14 cellular contexts compared by ENCODE assay signal in genomic region chr2:239306274-239307220, GRCh38.
DNase-seq lines count a peak whose midpoint lies in the region; ATAC-seq and TF ChIP-seq lines count a peak whose summit lies in the region.
"Had no signal": no experiment of that assay in that cellular context is flagged by ENCODE, and none has a peak within 500 bp of the region (broad histone marks: within the 10 kb centered on the region; RNA-seq: fewer than 3 reads in every experiment).

No MANE protein-coding gene starts in this region.

- H3K4me1 ChIP-seq in heart right ventricle (peaks cover 29 to 100% (median 83%) of the 10 kb centered on the region in 9 donors), psoas muscle (peaks cover 48% of the 10 kb centered on the region), aorta (ENCODE audit: control insufficient read depth in 1 of 2, insufficient read depth in 2 of 2, low read length in 2 of 2) (no peaks in the 10 kb centered on the region)

- H3K27ac ChIP-seq in heart right ventricle (peak overlapping the region in 8 of 10 donors; percentile 18 to 96 (median 70)), layer of hippocampus (ENCODE audit: low read depth, low read length) (peak overlapping the region; percentile 25), psoas muscle (peak overlapping the region; percentile 97), aorta (ENCODE audit: low read depth in 1 of 2, low read length in 2 of 2) (no peak overlapping the region)
- H3K27ac ChIP-seq: coronary artery, RWPE1 had no signal

- 87 to 90% methylated on average over 25 of the region's 25 CpGs for WGBS in heart right ventricle, 2 donors
- WGBS in psoas muscle, 3 donors, result 43 to 58% (median 54%) methylated on average over 23 to 25 of the region's 25 CpGs
- WGBS in aorta, 2 donors, result 94% methylated on average over 24 to 25 of the region's 25 CpGs

- DNase-seq in heart right ventricle (no peak), Right ventricle myocardium inferior (ENCODE audit: missing footprints) (no peak), psoas muscle (peak; percentile 27 to 85), aorta (peak; percentile 34 to 69), NCI-H510A treated with DMSO at 0.1 percent for 48 hours (lab: John Stamatoyannopoulos, UW) (no peak)
- DNase-seq: Karpas-422; NCI-H1417; NK-92 treated with Interleukin-12 subunit alpha and Interleukin-12 subunit beta, amount 100 ng/mL, for 24 hours had no signal

- H3K4me3 ChIP-seq in heart right ventricle (no peak overlapping the region), psoas muscle (peak overlapping the region; percentile 95), aorta (ENCODE audit: low read length in 2 of 2) (no peak overlapping the region)
- H3K4me3 ChIP-seq: coronary artery, smooth muscle cell had no signal

- H3K36me3 ChIP-seq in heart right ventricle (no peaks in the 10 kb centered on the region), psoas muscle (ENCODE audit: insufficient read depth in 1 of 2, low read depth in 1 of 2) (no peaks in the 10 kb centered on the region), aorta (ENCODE audit: control insufficient read depth in 1 of 2, insufficient read depth in 2 of 2, low read length in 1 of 2) (no peaks in the 10 kb centered on the region)

- H3K9me3 ChIP-seq in heart right ventricle (no peaks in the 10 kb centered on the region), psoas muscle (no peaks in the 10 kb centered on the region), aorta (ENCODE audit: control insufficient read depth, low read length) (no peaks in the 10 kb centered on the region)

- TF ChIP-seq CTCF in heart right ventricle (IDR thresholded peaks at IDR 0.05) (no peak), psoas muscle (IDR thresholded peaks at IDR 0.05) (no peak)

- intact Hi-C loops in heart right ventricle (cut with DNase I), result loop anchor here in 1 of 10 donors (10.0 kb wide), 1 partner anchor 88 kb away; no protein-coding TSS in a partner anchor
- intact Hi-C loops in Right ventricle myocardium inferior (cut with DNase I), result loop anchor here (5.0 kb wide), 1 partner anchor 79 kb away; no protein-coding TSS in a partner anchor
- intact Hi-C loops in psoas muscle (cut with DNase I), result loop anchor here (5.0 kb wide), 2 partner anchors 59 to 79 kb away; no protein-coding TSS in a partner anchor
- intact Hi-C loops in aorta (cut with DNase I), result no loop called here

- ATAC-seq in heart right ventricle (no peak), Right ventricle myocardium inferior (no peak), psoas muscle (peak; percentile 36 to 46 (median 45)), aorta (ENCODE audit: low FRiP score) (no peak), GM18519 (IDR thresholded peaks at IDR 0.05; ENCODE audit: low FRiP score, unreplicated experiment) (no peak), HG02623 (IDR thresholded peaks at IDR 0.05; ENCODE audit: unreplicated experiment) (no peak)

- H3K27me3 ChIP-seq in heart right ventricle, result no peaks in the 10 kb centered on the region
- H3K27me3 ChIP-seq in layer of hippocampus (ENCODE audit: control insufficient read depth, insufficient read depth, low read length), result no peaks in the 10 kb centered on the region
- H3K27me3 ChIP-seq in psoas muscle (ENCODE audit: insufficient read depth in 3 of 3, low read length in 2 of 3), result no peaks in the 10 kb centered on the region
- H3K27me3 ChIP-seq in aorta (ENCODE audit: control insufficient read depth in 1 of 2, insufficient read depth in 2 of 2, low read length in 1 of 2), result no peaks in the 10 kb centered on the region

Comparison
In these comparisons a context has a peak if more than half of its experiments do, and no peak if none do; other contexts are left out.
1. ATAC-seq: peak in psoas muscle (4 of 4); none in heart right ventricle (0 of 8), Right ventricle myocardium inferior (single experiment), aorta (single experiment), GM18519 (single experiment) and HG02623 (single experiment).
2. DNase-seq: peak in psoas muscle (2 of 2) and aorta (2 of 2); none in heart right ventricle (0 of 2), Right ventricle myocardium inferior (single experiment) and NCI-H510A treated with DMSO at 0.1 percent for 48 hours (single experiment).
3. H3K27ac ChIP-seq: peak in heart right ventricle (8 of 10), layer of hippocampus (single experiment) and psoas muscle (single experiment); none in aorta (0 of 2).
4. intact Hi-C loops: an anchor here in Right ventricle myocardium inferior (5.0 kb wide) and psoas muscle (5.0 kb wide); none called in aorta.